ENCODE assay signal across 8 cellular contexts in genomic region chr10:22230331-22230833, GRCh38. TPM values are rescaled to one million over a fixed set of nuclear protein-coding genes. Genes with fewer than 3 reads are reported as not detected.
DNase-seq lines count a peak whose midpoint lies in the region; ATAC-seq and TF ChIP-seq lines count a peak whose summit lies in the region.

No MANE protein-coding gene starts in this region.

- H3K4me3 ChIP-seq in fibroblast of mammary gland (ENCODE audit: control insufficient read depth, low read depth, low read length) (peak overlapping the region; percentile 71), neuron (ENCODE audit: low read length) (peak overlapping the region; percentile 84)

- H3K9me3 ChIP-seq in neuron (ENCODE audit: low read length): no peaks in the 10 kb centered on the region

- TF ChIP-seq POLR2A in GM18505 (IDR thresholded peaks at IDR 0.05; ENCODE audit: borderline replicate concordance, extremely low read depth, insufficient read depth, insufficient read length): no peak

- H3K27me3 Mint-ChIP-seq in activated CD4-positive, alpha-beta T cell treated with anti-CD3 and anti-CD28 coated beads, Interleukin-2, amount 10 ng/mL, durations not matched to agents 24 days and 14 days: peaks cover 20% of the 10 kb centered on the region

- intact Hi-C loops in activated CD4-positive, alpha-beta T cell treated with anti-CD3 and anti-CD28 coated beads, Interleukin-2, amount 10 ng/mL, durations not matched to agents 24 days and 14 days (cut with micrococcal nuclease): no loop called here

- peaks cover 2% of the 10 kb centered on the region for H3K36me3 Mint-ChIP-seq in activated CD4-positive, alpha-beta T cell treated with anti-CD3 and anti-CD28 coated beads, Interleukin-2, amount 10 ng/mL, durations not matched to agents 24 days and 14 days (ENCODE audit: low read depth)

- peak overlapping the region; percentile 84 for H3K4me3 Mint-ChIP-seq in activated CD4-positive, alpha-beta T cell treated with anti-CD3 and anti-CD28 coated beads, Interleukin-2, amount 10 ng/mL, durations not matched to agents 24 days and 14 days

- H3K27me3 ChIP-seq in neuron (ENCODE audit: insufficient read depth, low read length): peaks cover 14% of the 10 kb centered on the region

- H3K4me1 ChIP-seq in neuron (ENCODE audit: insufficient read depth, low read length): no peaks in the 10 kb centered on the region

- no peaks in the 10 kb centered on the region for H3K36me3 ChIP-seq in neuron (ENCODE audit: insufficient read depth, low read length)

- ATAC-seq in GM18873 (IDR thresholded peaks at IDR 0.05; ENCODE audit: low FRiP score, unreplicated experiment) (peak; percentile 24), HG03520 (IDR thresholded peaks at IDR 0.05; ENCODE audit: unreplicated experiment) (no peak), GM18505 (IDR thresholded peaks at IDR 0.05; ENCODE audit: unreplicated experiment) (no peak)

- no peak for TF ChIP-seq CTCF in fibroblast of mammary gland (conservative IDR thresholded peaks at IDR 0.05; ENCODE audit: control insufficient read depth, insufficient read depth, low read depth, low read length)

- H3K4me1 Mint-ChIP-seq in activated CD4-positive, alpha-beta T cell treated with anti-CD3 and anti-CD28 coated beads, Interleukin-2, amount 10 ng/mL, durations not matched to agents 24 days and 14 days: peaks cover 21% of the 10 kb centered on the region

- H2AFZ ChIP-seq in neuron (ENCODE audit: low read depth, low read length): peak overlapping the region; percentile 98

- H3K9me3 Mint-ChIP-seq in activated CD4-positive, alpha-beta T cell treated with anti-CD3 and anti-CD28 coated beads, Interleukin-2, amount 10 ng/mL, durations not matched to agents 24 days and 14 days: no peaks in the 10 kb centered on the region

- DNase-seq in AML-193 (lab: John Stamatoyannopoulos, UW): peak; percentile 25 to 39
- peak; percentile 74 for DNase-seq in NCI-H2171 treated with DMSO at 0.1 percent for 48 hours (lab: John Stamatoyannopoulos, UW)
- DNase-seq in activated CD4-positive, alpha-beta T cell treated with anti-CD3 and anti-CD28 coated beads, Interleukin-2, amount 10 ng/mL, durations not matched to agents 24 days and 14 days: peak; percentile 81
- DNase-seq in fibroblast of mammary gland (ENCODE audit: low read depth): peak; percentile 70

- peak overlapping the region; percentile 59 for H3K27ac Mint-ChIP-seq in activated CD4-positive, alpha-beta T cell treated with anti-CD3 and anti-CD28 coated beads, Interleukin-2, amount 10 ng/mL, durations not matched to agents 24 days and 14 days

RNA-seq across cellular contexts. Expression of gene EBLN1, which starts 12.6 kb away (rescaled TPM):
- total RNA-seq in activated CD4-positive, alpha-beta T cell treated with anti-CD3 and anti-CD28 coated beads, Interleukin-2, amount 10 ng/mL, durations not matched to agents 24 days and 14 days: not detected in 2 replicates
